8 cellular contexts compared by ENCODE assay signal in the genomic region with DNA sequence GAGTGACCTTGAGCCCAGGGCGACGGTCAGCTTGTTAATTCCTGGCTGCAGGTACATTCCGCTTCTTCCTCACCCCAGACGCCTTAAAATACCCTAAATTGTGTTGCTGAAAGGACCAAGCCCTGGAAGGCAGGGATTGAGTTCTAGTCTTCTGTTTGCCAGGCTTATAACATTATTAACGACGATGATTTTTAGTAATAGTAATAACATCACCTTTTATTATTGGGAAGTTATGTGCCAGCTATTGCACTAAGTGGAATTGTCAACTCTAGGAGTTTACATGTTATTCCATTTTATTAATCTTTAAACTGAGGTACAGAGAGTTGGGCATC. TPM values are rescaled to one million over a fixed set of nuclear protein-coding genes. Genes with fewer than 3 reads are reported as not detected.
DNase-seq lines count a peak whose midpoint lies in the region; ATAC-seq and TF ChIP-seq lines count a peak whose summit lies in the region.

No MANE protein-coding gene starts in this region.

- no peaks in the 10 kb centered on the region for H3K9me2 ChIP-seq in OCI-LY7 (ENCODE audit: insufficient read depth, low read length)

- no peak for DNase-seq in CD4-positive, CD25-positive, alpha-beta regulatory T cell
- DNase-seq in OCI-LY7 (ENCODE audit: low spot score) (no peak), endodermal cell (no peak), NCI-H774 (lab: John Stamatoyannopoulos, UW) (no peak)

- H3K9ac ChIP-seq in endodermal cell (ENCODE audit: extremely low read depth, low read length, poor library complexity, severe bottlenecking): peak overlapping the region; percentile 98

- peak overlapping the region; percentile 94 for H3K27ac ChIP-seq in CD4-positive, CD25-positive, alpha-beta regulatory T cell (ENCODE audit: insufficient read depth, low read length, poor library complexity, severe bottlenecking)
- H3K27ac ChIP-seq in OCI-LY7 (ENCODE audit: low read depth, low read length, poor library complexity, severe bottlenecking) (peak overlapping the region; percentile 36), endodermal cell (ENCODE audit: low read depth, low read length) (peak overlapping the region; percentile 86)

- H3K4me3 Mint-ChIP-seq in CD4-positive, CD25-positive, alpha-beta regulatory T cell: peak overlapping the region; percentile 97 to 100 (median 99)
- peak overlapping the region; percentile 95 for H3K4me3 Mint-ChIP-seq in endodermal cell

- no peaks in the 10 kb centered on the region for H3K27me3 Mint-ChIP-seq in CD4-positive, CD25-positive, alpha-beta regulatory T cell
- H3K27me3 Mint-ChIP-seq in endodermal cell (ENCODE audit: insufficient read depth): no peaks in the 10 kb centered on the region

- H2AFZ ChIP-seq in OCI-LY7 (ENCODE audit: low read length) (peak overlapping the region; percentile 71), neuron (ENCODE audit: low read depth, low read length) (peak overlapping the region; percentile 27)

- H3K4me1 ChIP-seq in CD4-positive, CD25-positive, alpha-beta regulatory T cell (ENCODE audit: control insufficient read depth, insufficient read depth, low read length, poor library complexity, severe bottlenecking): peaks cover 17% of the 10 kb centered on the region
- H3K4me1 ChIP-seq in OCI-LY7 (ENCODE audit: insufficient read depth, low read length, poor library complexity, severe bottlenecking): peaks cover 35% of the 10 kb centered on the region
- H3K4me1 ChIP-seq in endodermal cell (ENCODE audit: control insufficient read depth, insufficient read depth, low read length): no peaks in the 10 kb centered on the region
- H3K4me1 ChIP-seq in neuron (ENCODE audit: insufficient read depth, low read length): peaks cover 31% of the 10 kb centered on the region

- TF ChIP-seq CTCF in OCI-LY7 (conservative IDR thresholded peaks at IDR 0.05; ENCODE audit: low read length): no peak
- TF ChIP-seq CTCF in endodermal cell (conservative IDR thresholded peaks at IDR 0.05): no peak

- H3K4me2 ChIP-seq in OCI-LY7 (ENCODE audit: low read length): peak overlapping the region; percentile 94

- H3K9me3 ChIP-seq in CD4-positive, CD25-positive, alpha-beta regulatory T cell (ENCODE audit: control insufficient read depth in 2 of 2, low read length in 2 of 2): no peaks in the 10 kb centered on the region
- H3K9me3 ChIP-seq in OCI-LY7 (ENCODE audit: low read length) (no peaks in the 10 kb centered on the region), endodermal cell (ENCODE audit: control insufficient read depth, low read length) (no peaks in the 10 kb centered on the region), neuron (ENCODE audit: low read length) (no peaks in the 10 kb centered on the region)

- CTCF ChIA-PET in OCI-LY7 (lab: Charles Lee; ENCODE audit: unreplicated experiment): no interaction called here

- H3K4me1 Mint-ChIP-seq in CD4-positive, CD25-positive, alpha-beta regulatory T cell: peaks cover 20 to 47% (median 26%) of the 10 kb centered on the region in 4 donors
- H3K4me1 Mint-ChIP-seq in endodermal cell: peaks cover 19% of the 10 kb centered on the region

- peaks cover 9% of the 10 kb centered on the region for H3K36me3 ChIP-seq in CD4-positive, CD25-positive, alpha-beta regulatory T cell (ENCODE audit: control insufficient read depth, insufficient read depth, low read length)
- peaks cover 22% of the 10 kb centered on the region for H3K36me3 ChIP-seq in OCI-LY7 (ENCODE audit: insufficient read depth, low read length)
- H3K36me3 ChIP-seq in endodermal cell (ENCODE audit: control insufficient read depth, insufficient read depth, low read length): peaks cover 34% of the 10 kb centered on the region
- H3K36me3 ChIP-seq in neuron (ENCODE audit: insufficient read depth, low read length): peaks cover 2% of the 10 kb centered on the region

- H3K4me3 ChIP-seq in CD4-positive, CD25-positive, alpha-beta regulatory T cell (ENCODE audit: low read depth, low read length): peak overlapping the region; percentile 96
- H3K4me3 ChIP-seq in OCI-LY7 (ENCODE audit: low read depth, low read length, poor library complexity, severe bottlenecking) (peak overlapping the region; percentile 91), endodermal cell (ENCODE audit: low read length) (peak overlapping the region; percentile 98), neuron (ENCODE audit: low read length) (peak overlapping the region; percentile 83)

- H3K27me3 ChIP-seq in CD4-positive, CD25-positive, alpha-beta regulatory T cell (ENCODE audit: control insufficient read depth, insufficient read depth, low read length): no peaks in the 10 kb centered on the region
- no peaks in the 10 kb centered on the region for H3K27me3 ChIP-seq in endodermal cell (ENCODE audit: control insufficient read depth, insufficient read depth, low read length, poor library complexity, severe bottlenecking)
- no peaks in the 10 kb centered on the region for H3K27me3 ChIP-seq in neuron (ENCODE audit: insufficient read depth, low read length)

- peak overlapping the region; percentile 98 to 99 (median 99) for H3K27ac Mint-ChIP-seq in CD4-positive, CD25-positive, alpha-beta regulatory T cell
- peak overlapping the region; percentile 98 for H3K27ac Mint-ChIP-seq in endodermal cell

- no peak for ATAC-seq in CD4-positive, CD25-positive, alpha-beta regulatory T cell (ENCODE audit: low read depth in 2 of 2)
- ATAC-seq in GM21447 (IDR thresholded peaks at IDR 0.05; ENCODE audit: unreplicated experiment): no peak
- ATAC-seq in GM21367 (IDR thresholded peaks at IDR 0.05; ENCODE audit: unreplicated experiment): no peak
- no peak for ATAC-seq in GM18520 (IDR thresholded peaks at IDR 0.05; ENCODE audit: unreplicated experiment)

- no peaks in the 10 kb centered on the region for H4K20me1 ChIP-seq in OCI-LY7 (ENCODE audit: insufficient read depth, low read length)

- H3K9me3 Mint-ChIP-seq in CD4-positive, CD25-positive, alpha-beta regulatory T cell: no peaks in the 10 kb centered on the region
- no peaks in the 10 kb centered on the region for H3K9me3 Mint-ChIP-seq in endodermal cell

- BruUV-seq in OCI-LY7 (replicated peaks; lab: Mats Ljungman, UMichigan): TSS peak; percentile 87

- peaks cover 60% of the 10 kb centered on the region for H3K79me2 ChIP-seq in OCI-LY7 (ENCODE audit: insufficient read depth, low read depth, low read length)

- intact Hi-C loops in OCI-LY7 (cut with micrococcal nuclease; ENCODE audit: unreplicated experiment): no loop called here

- 0% methylated on average over 4 of the region's 6 CpGs; no CpG with 5 or more reads in 1 of the 2 experiments for WGBS in endodermal cell (ENCODE audit: insufficient coverage in 1 of 2, insufficient read length in 1 of 2), 2 experiments

- POLR2A ChIA-PET in OCI-LY7 (lab: Charles Lee): interaction anchor here (0.5 to 1.6 kb wide), 8 partner anchors 11 to 1577 kb away, joined by 3 to 5 read pairs (median 4); no protein-coding TSS in a partner anchor

- H3K36me3 Mint-ChIP-seq in CD4-positive, CD25-positive, alpha-beta regulatory T cell: peaks cover 3% of the 10 kb centered on the region
- peaks cover 5% of the 10 kb centered on the region for H3K36me3 Mint-ChIP-seq in endodermal cell (ENCODE audit: low read depth)

RNA-seq across cellular contexts. Expression of a gene that starts 0.4 kb away (rescaled TPM):
- total RNA-seq in CD4-positive, CD25-positive, alpha-beta regulatory T cell: 109 TPM
- 10 to 100 TPM; 31.1 to 67.1 (median 50.4) TPM for polyA plus RNA-seq in CD4-positive, CD25-positive, alpha-beta regulatory T cell
- total RNA-seq in OCI-LY7 (2014; rRNA removed; shearing (Covaris generic)): 16.6 and 18.7 TPM in 2 replicates
- 18.1 and 22.0 TPM in 2 replicates for total RNA-seq in OCI-LY7 (2022)
- 10 to 100 TPM; 16.1 to 22.4 TPM for total RNA-seq in endodermal cell
- 13.1 TPM for polyA plus RNA-seq in endodermal cell (2013, experiment 1 of 2)
- polyA plus RNA-seq in endodermal cell (2013, experiment 2 of 2): 14.6 TPM

RNA-seq across cellular contexts. Expression of a gene that starts 0.7 kb away (rescaled TPM):
- total RNA-seq in CD4-positive, CD25-positive, alpha-beta regulatory T cell: 20.0 TPM
- 10 to 100 TPM; 19.6 to 30.0 (median 22.5) TPM for polyA plus RNA-seq in CD4-positive, CD25-positive, alpha-beta regulatory T cell
- 4.8 and 7.3 TPM in 2 replicates for total RNA-seq in OCI-LY7 (2014; rRNA removed; shearing (Covaris generic))
- total RNA-seq in OCI-LY7 (2022): 14.4 and 19.0 TPM in 2 replicates
- 10 to 100 TPM; 34.5 to 36.4 TPM for total RNA-seq in endodermal cell
- polyA plus RNA-seq in endodermal cell (2013, experiment 1 of 2): 35.0 TPM
- polyA plus RNA-seq in endodermal cell (2013, experiment 2 of 2): 35.4 TPM

Comparison
In these comparisons a context has a peak if more than half of its experiments do, and no peak if none do; other contexts are left out.
1. H3K27ac ChIP-seq: peak in every context shown above with its lines; median percentile 94 in CD4-positive, CD25-positive, alpha-beta regulatory T cell; 86 in endodermal cell; 36 in OCI-LY7.